ENCODE assay signal across 1 cellular context in genomic region chr14:99794156-99794780, GRCh38.
TF ChIP-seq lines count a peak whose summit lies in the region.

No MANE protein-coding gene starts in this region.

TF ChIP-seq in H1, 55 proteins besides CTCF, POLR2A, EP300 and RAD21:
- TF ChIP-seq ATF2 (IDR thresholded peaks at IDR 0.05; ENCODE audit: low read length) (no peak), CBX5 (IDR thresholded peaks at IDR 0.05; ENCODE audit: low read depth, low read length) (no peak), RBBP5 (IDR thresholded peaks at IDR 0.05; ENCODE audit: borderline replicate concordance, low read depth, low read length) (no peak), SIRT6 (IDR thresholded peaks at IDR 0.05; ENCODE audit: low read length) (no peak), SP1 (IDR thresholded peaks at IDR 0.05; ENCODE audit: low read depth, low read length) (no peak), NANOG (IDR thresholded peaks at IDR 0.05; ENCODE audit: insufficient read depth, low read depth, low read length, poor library complexity, severe bottlenecking) (no peak), MAFK (IDR thresholded peaks at IDR 0.05; ENCODE audit: low read depth, low read length) (no peak), BCL11A (IDR thresholded peaks at IDR 0.05; ENCODE audit: low read depth in 2 of 2, low read length in 2 of 2) (no peak)
